Comparison of ENCODE assay signal across 22 cellular contexts in the genomic region with DNA sequence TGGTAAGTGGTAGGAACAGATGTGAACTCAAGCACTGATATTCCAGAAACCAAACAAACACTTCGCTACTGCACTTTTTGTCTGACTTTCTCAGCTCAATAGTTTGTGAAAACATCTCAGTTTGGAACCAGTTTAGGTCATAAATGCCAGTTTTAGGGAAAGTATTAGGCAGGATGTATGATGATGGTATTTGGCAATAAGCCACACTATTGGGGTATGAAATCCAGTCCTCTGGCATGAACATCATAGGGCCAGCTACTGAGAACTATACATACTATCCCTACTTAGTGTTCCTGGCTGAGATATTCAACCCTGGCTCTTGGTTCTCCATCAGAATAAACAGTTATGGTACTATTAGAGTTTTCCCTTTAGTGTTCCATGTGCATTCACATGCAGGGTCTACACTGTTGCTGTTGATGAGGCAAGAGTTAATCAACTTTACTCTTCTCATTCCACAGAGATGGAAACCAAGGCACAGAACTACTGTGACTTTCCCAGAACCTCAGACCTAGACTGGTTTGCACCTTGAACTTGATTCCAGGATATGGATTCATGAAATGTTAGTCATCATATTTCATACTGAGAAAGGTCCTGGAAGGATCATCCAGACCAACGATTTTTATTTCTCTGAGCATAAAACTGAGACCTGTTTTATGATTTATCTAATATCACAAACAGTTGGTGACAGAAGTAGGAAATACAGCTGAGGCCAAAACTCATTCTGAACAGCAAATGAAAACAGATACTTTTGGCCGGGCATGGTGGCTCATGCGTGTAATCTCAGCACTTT. TPM values are rescaled to one million over a fixed set of nuclear protein-coding genes. Genes with fewer than 3 reads are reported as not detected.
A peak's percentile ranks its signal among the peaks of the same experiment; 100 is the strongest.
DNase-seq lines count a peak whose midpoint lies in the region; ATAC-seq, FAIRE-seq and TF ChIP-seq lines count a peak whose summit lies in the region.
"Had no signal": no experiment of that assay in that cellular context is flagged by ENCODE, and none has a peak within 500 bp of the region (broad histone marks: within the 10 kb centered on the region; RNA-seq: fewer than 3 reads in every experiment).

No MANE protein-coding gene starts in this region.

- peak; percentile 85 for FAIRE-seq in H54 (lab: Jason Lieb, UNC)
- FAIRE-seq: GM19239 had no signal

- H3K27ac ChIP-seq in VCaP (peak overlapping the region; percentile 93), thoracic aorta (peak overlapping the region; percentile 90 to 94)
- H3K27ac ChIP-seq: foreskin keratinocyte, neutrophil, SJSA1 had no signal

- H3K4me3 ChIP-seq in thoracic aorta = no peak overlapping the region
- H3K4me3 ChIP-seq: adrenal gland, SJSA1 had no signal

- H3K36me3 ChIP-seq in thoracic aorta = no peaks in the 10 kb centered on the region
- H3K36me3 ChIP-seq: adrenal gland, neutrophil, SJSA1 had no signal

- no peak for TF ChIP-seq POLR2A in H54 (IDR thresholded peaks at IDR 0.05; ENCODE audit: low read depth, low read length)

- no peaks in the 10 kb centered on the region for H3K9me3 ChIP-seq in thoracic aorta
- H3K9me3 ChIP-seq: adrenal gland, neutrophil, SJSA1 had no signal

- ATAC-seq in thoracic aorta (ENCODE audit: insufficient number of reproducible peaks, low FRiP score, low read depth) (no peak), HG03097 (IDR thresholded peaks at IDR 0.05; ENCODE audit: low FRiP score, unreplicated experiment) (no peak), HG03095 (IDR thresholded peaks at IDR 0.05; ENCODE audit: unreplicated experiment) (no peak)
- ATAC-seq: effector memory CD8-positive, alpha-beta T cell; foreskin keratinocyte; right cardiac atrium had no signal

- TF ChIP-seq CTCF in VCaP (conservative IDR thresholded peaks at IDR 0.05) = no peak
- no peak for TF ChIP-seq CTCF in thoracic aorta (IDR thresholded peaks at IDR 0.05)

- DNase-seq in H54 (ENCODE audit: insufficient read length, low spot score) (no peak), glomerular visceral epithelial cell (ENCODE audit: extremely low spot score) (peak; percentile 19), thoracic aorta (ENCODE audit: low spot score) (no peak), medulla oblongata (ENCODE audit: extremely low spot score) (no peak)
- DNase-seq: activated CD4-positive, alpha-beta T cell treated with anti-CD3 and anti-CD28 coated beads for 1 hour; activated effector memory CD4-positive, alpha-beta T cell treated with Interleukin-2 at 50 U/mL for 16 hours; adrenal gland; cerebellar nuclear complex; COR-L47; effector memory CD8-positive, alpha-beta T cell; Karpas-422; NCI-H1105 treated with DMSO at 0.1 percent for 48 hours; NCI-H748 treated with DMSO at 0.1 percent for 48 hours; right cardiac atrium; T1000 had no signal

- H3K4me1 ChIP-seq in thoracic aorta (ENCODE audit: control insufficient read depth in 1 of 2, low read depth in 2 of 2) = peaks cover 31 to 63% of the 10 kb centered on the region in 2 donors

- no peaks in the 10 kb centered on the region for H3K27me3 ChIP-seq in thoracic aorta (replicated peaks; ENCODE audit: insufficient read depth)
- H3K27me3 ChIP-seq: adrenal gland, foreskin keratinocyte, SJSA1 had no signal

RNA-seq across cellular contexts. Expression of a gene that starts 20.0 kb away (rescaled TPM):
- total RNA-seq in thoracic aorta = 10 to 100 TPM in 1 of 2 donors, 1 to 10 TPM in 1; 5.9 to 17.1 TPM

RNA-seq across cellular contexts. Expression of a gene that starts 30.2 kb away (rescaled TPM):
- total RNA-seq in thoracic aorta = 10 to 100 TPM; 39.7 to 44.2 TPM

RNA-seq across cellular contexts. Expression of a gene that starts 46.0 kb away (rescaled TPM):
- 10 to 100 TPM in 1 of 2 donors, 1 to 10 TPM in 1; 9.6 to 22.7 TPM for total RNA-seq in thoracic aorta
